16 cellular contexts compared by ENCODE assay signal in genomic region chr12:29102739-29103138, GRCh38. TPM values are rescaled to one million over a fixed set of nuclear protein-coding genes. Genes with fewer than 3 reads are reported as not detected.
A peak's percentile ranks its signal among the peaks of the same experiment; 100 is the strongest.
DNase-seq lines count a peak whose midpoint lies in the region; ATAC-seq and TF ChIP-seq lines count a peak whose summit lies in the region.
"Had no signal": no experiment of that assay in that cellular context is flagged by ENCODE, and none has a peak within 500 bp of the region (broad histone marks: within the 10 kb centered on the region; RNA-seq: fewer than 3 reads in every experiment).

No MANE protein-coding gene starts in this region.

- peaks cover 31% of the 10 kb centered on the region for H3K4me1 Mint-ChIP-seq in activated T-helper 1 cell treated with anti-CD3 and anti-CD28 coated beads, Interleukin-12 subunit alpha, Interleukin-12 subunit beta, Interleukin-2, Interleukin-4 antibody, amounts not matched to agents 30 ng/mL and 10 ng/mL and 1 ng/mL, durations not matched to agents 14 hours and 24 hours and 36 hours (ENCODE audit: low read depth)
- H3K4me1 Mint-ChIP-seq: nephron progenitor cell had no signal

- H3K36me3 ChIP-seq in KOPT-K1 (ENCODE audit: insufficient read depth, low read length), result no peaks in the 10 kb centered on the region
- H3K36me3 ChIP-seq in mucosa of rectum (ENCODE audit: control insufficient read depth in 2 of 2, insufficient read depth in 2 of 2, low read length in 2 of 2), result no peaks in the 10 kb centered on the region

- no peak overlapping the region for H3K4me3 ChIP-seq in mucosa of rectum (ENCODE audit: low read length in 2 of 2)
- H3K4me3 ChIP-seq: body of pancreas had no signal

- peaks cover 10% of the 10 kb centered on the region for H3K27me3 Mint-ChIP-seq in activated T-helper 1 cell treated with anti-CD3 and anti-CD28 coated beads, Interleukin-12 subunit alpha, Interleukin-12 subunit beta, Interleukin-2, Interleukin-4 antibody, amounts not matched to agents 30 ng/mL and 10 ng/mL and 1 ng/mL, durations not matched to agents 14 hours and 24 hours and 36 hours (ENCODE audit: insufficient read depth)

- no peak overlapping the region for H3K9ac ChIP-seq in mucosa of rectum (ENCODE audit: low read depth in 1 of 2, low read length in 2 of 2)

- peaks cover 0 to 8% of the 10 kb centered on the region in 2 donors for H3K4me1 ChIP-seq in mucosa of rectum (ENCODE audit: control insufficient read depth in 2 of 2, insufficient read depth in 2 of 2, low read length in 2 of 2)
- H3K4me1 ChIP-seq: body of pancreas, foreskin keratinocyte had no signal

- CTCF ChIA-PET in HEK293T (lab: Yijun Ruan, JAX), result no interaction called here

- DNase-seq in activated CD4-positive, CD25-positive, alpha-beta regulatory T cell treated with anti-CD3 and anti-CD28 coated beads, Interleukin-2, amount 50 U/mL, for 72 hours, result no peak
- no peak for DNase-seq in activated T-helper 1 cell treated with anti-CD3 and anti-CD28 coated beads, Interleukin-12 subunit alpha, Interleukin-12 subunit beta, Interleukin-2, Interleukin-4 antibody, amounts not matched to agents 30 ng/mL and 10 ng/mL and 1 ng/mL, durations not matched to agents 14 hours and 24 hours and 36 hours (ENCODE audit: low spot score)
- DNase-seq in HEK293T (ENCODE audit: extremely low spot score), result no peak
- DNase-seq in stimulated activated naive CD4-positive, alpha-beta T cell treated with Interleukin-2 at 50 U/mL for 16 hours (lab: John Stamatoyannopoulos, UW), result no peak
- DNase-seq: body of pancreas, cortex of kidney, foreskin keratinocyte, mesenchymal stem cell, NCI-H1436, nephron progenitor cell had no signal

- peak; percentile 44 to 52 for ATAC-seq in activated CD4-positive, CD25-positive, alpha-beta regulatory T cell treated with anti-CD3 and anti-CD28 coated beads, Interleukin-2, amount 50 U/mL, for 24 hours
- ATAC-seq in HG02840 (IDR thresholded peaks at IDR 0.05; ENCODE audit: low FRiP score, unreplicated experiment), result no peak
- ATAC-seq: body of pancreas, foreskin keratinocyte had no signal

- POLR2A ChIA-PET in HEK293T (lab: Yijun Ruan, JAX), result no interaction called here

- peaks cover 17% of the 10 kb centered on the region for H3K36me3 Mint-ChIP-seq in activated T-helper 1 cell treated with anti-CD3 and anti-CD28 coated beads, Interleukin-12 subunit alpha, Interleukin-12 subunit beta, Interleukin-2, Interleukin-4 antibody, amounts not matched to agents 30 ng/mL and 10 ng/mL and 1 ng/mL, durations not matched to agents 14 hours and 24 hours and 36 hours (ENCODE audit: low read depth)

- no peaks in the 10 kb centered on the region for H3K27me3 ChIP-seq in mucosa of rectum (ENCODE audit: control insufficient read depth in 2 of 2, insufficient read depth in 2 of 2, low read length in 2 of 2)
- H3K27me3 ChIP-seq: body of pancreas, foreskin keratinocyte had no signal

- H3K27ac ChIP-seq in KOPT-K1 (ENCODE audit: low read depth, low read length, poor library complexity, severe bottlenecking) (peak overlapping the region; percentile 95), mucosa of rectum (ENCODE audit: low read depth in 2 of 2, low read length in 2 of 2) (peak overlapping the region; percentile 19 to 48)
- H3K27ac ChIP-seq: 22Rv1, body of pancreas, epithelial cell of prostate, foreskin keratinocyte had no signal

- H3K27ac Mint-ChIP-seq in activated T-helper 1 cell treated with anti-CD3 and anti-CD28 coated beads, Interleukin-12 subunit alpha, Interleukin-12 subunit beta, Interleukin-2, Interleukin-4 antibody, amounts not matched to agents 30 ng/mL and 10 ng/mL and 1 ng/mL, durations not matched to agents 14 hours and 24 hours and 36 hours, result peak overlapping the region; percentile 52
- H3K27ac Mint-ChIP-seq: nephron progenitor cell had no signal

- H3K9me3 Mint-ChIP-seq in activated T-helper 1 cell treated with anti-CD3 and anti-CD28 coated beads, Interleukin-12 subunit alpha, Interleukin-12 subunit beta, Interleukin-2, Interleukin-4 antibody, amounts not matched to agents 30 ng/mL and 10 ng/mL and 1 ng/mL, durations not matched to agents 14 hours and 24 hours and 36 hours, result peaks cover 24% of the 10 kb centered on the region

- H3K4me3 Mint-ChIP-seq in activated T-helper 1 cell treated with anti-CD3 and anti-CD28 coated beads, Interleukin-12 subunit alpha, Interleukin-12 subunit beta, Interleukin-2, Interleukin-4 antibody, amounts not matched to agents 30 ng/mL and 10 ng/mL and 1 ng/mL, durations not matched to agents 14 hours and 24 hours and 36 hours, result peak overlapping the region; percentile 17
- H3K4me3 Mint-ChIP-seq: nephron progenitor cell had no signal

- peaks cover 13% of the 10 kb centered on the region for H3K9me3 ChIP-seq in KOPT-K1 (ENCODE audit: insufficient read depth, low read length, poor library complexity, severe bottlenecking)
- H3K9me3 ChIP-seq in mucosa of rectum (ENCODE audit: control insufficient read depth in 2 of 2, low read length in 2 of 2), result no peaks in the 10 kb centered on the region
- H3K9me3 ChIP-seq: body of pancreas had no signal

- intact Hi-C loops in activated T-helper 1 cell treated with anti-CD3 and anti-CD28 coated beads, Interleukin-12 subunit alpha, Interleukin-12 subunit beta, Interleukin-2, Interleukin-4 antibody, amounts not matched to agents 30 ng/mL and 10 ng/mL and 1 ng/mL, durations not matched to agents 14 hours and 24 hours and 36 hours (cut with micrococcal nuclease), result loop anchor here (1.0 to 5.0 kb wide), 9 partner anchors 20 to 1770 kb away; partner anchors contain the start of genes BMAL2, CCDC91 and ERGIC2

TF ChIP-seq in HEK293T, 16 proteins besides CTCF, POLR2A, EP300 and RAD21:
- TF ChIP-seq SP1 (IDR thresholded peaks at IDR 0.05) (no peak), ZNF384 (IDR thresholded peaks at IDR 0.05) (no peak), HDGF (IDR thresholded peaks at IDR 0.05; ENCODE audit: borderline replicate concordance) (no peak), ARNT (IDR thresholded peaks at IDR 0.05) (no peak), SUZ12 (IDR thresholded peaks at IDR 0.05) (no peak), CTBP1 (IDR thresholded peaks at IDR 0.05; ENCODE audit: borderline replicate concordance) (no peak), TARDBP (IDR thresholded peaks at IDR 0.05) (no peak), L3MBTL2 (conservative IDR thresholded peaks at IDR 0.05) (no peak), NFRKB (IDR thresholded peaks at IDR 0.05) (no peak), PKNOX1 (IDR thresholded peaks at IDR 0.05) (no peak), FOXA1 (IDR thresholded peaks at IDR 0.05) (no peak)
TF ChIP-seq in HEK293T: peak in this region for 0.

RNA-seq across cellular contexts. Expression of gene FAR2, which starts 46.3 kb away (rescaled TPM):
- 5.2 and 5.4 TPM in 2 replicates for total RNA-seq in activated T-helper 1 cell treated with anti-CD3 and anti-CD28 coated beads, Interleukin-12 subunit alpha, Interleukin-12 subunit beta, Interleukin-2, Interleukin-4 antibody, amounts not matched to agents 30 ng/mL and 10 ng/mL and 1 ng/mL, durations not matched to agents 14 hours and 24 hours and 36 hours
